ENCODE assay signal across 1 cellular context in the genomic region with DNA sequence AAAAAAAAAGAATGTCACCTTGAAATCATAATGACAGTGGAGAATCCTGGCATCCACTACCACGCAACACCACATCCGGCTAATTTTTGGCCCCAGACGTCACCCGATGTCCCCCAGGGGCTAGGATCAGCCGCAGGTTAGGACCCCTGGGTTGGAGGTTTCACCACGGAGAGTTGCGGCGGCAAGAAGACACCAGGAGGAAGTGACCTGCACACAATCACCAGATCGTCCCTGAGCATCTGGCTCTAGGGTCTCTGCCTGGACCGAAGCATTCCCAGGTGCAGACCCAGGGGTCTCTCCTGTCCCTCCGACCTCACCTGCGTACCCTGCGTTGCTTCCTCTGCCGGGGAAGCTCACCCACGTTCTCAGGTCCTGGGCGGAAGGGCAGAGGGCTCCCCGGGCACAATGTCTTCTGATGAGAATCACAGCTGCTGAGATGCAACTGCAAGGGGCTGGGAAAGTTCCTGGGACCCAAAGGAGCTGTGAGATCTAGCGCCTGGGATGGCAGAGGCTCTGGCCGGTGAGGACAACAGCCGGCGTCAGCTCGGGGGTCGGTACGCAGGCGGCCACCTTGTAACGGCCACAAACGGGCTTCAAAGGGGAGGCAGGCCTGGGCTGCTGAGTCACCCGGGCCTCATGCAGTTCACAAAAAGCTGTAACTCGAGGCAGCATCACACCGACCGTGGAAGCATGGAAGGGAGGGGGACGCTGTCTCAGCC.
TF ChIP-seq lines count a peak whose summit lies in the region.

No MANE protein-coding gene starts in this region.

TF ChIP-seq in H1, 55 proteins besides CTCF, POLR2A, EP300 and RAD21 (continued from another document):
- TF ChIP-seq CHD7 (IDR thresholded peaks at IDR 0.05; ENCODE audit: insufficient replicate concordance, low read length): no peak
- TF ChIP-seq, protein P1, sequence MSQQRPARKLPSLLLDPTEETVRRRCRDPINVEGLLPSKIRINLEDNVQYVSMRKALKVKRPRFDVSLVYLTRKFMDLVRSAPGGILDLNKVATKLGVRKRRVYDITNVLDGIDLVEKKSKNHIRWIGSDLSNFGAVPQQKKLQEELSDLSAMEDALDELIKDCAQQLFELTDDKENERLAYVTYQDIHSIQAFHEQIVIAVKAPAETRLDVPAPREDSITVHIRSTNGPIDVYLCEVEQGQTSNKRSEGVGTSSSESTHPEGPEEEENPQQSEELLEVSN (IDR thresholded peaks at IDR 0.05): peak; percentile 67
- TF ChIP-seq KDM1A (IDR thresholded peaks at IDR 0.05; ENCODE audit: borderline replicate concordance, low read length): no peak
- TF ChIP-seq MAX (IDR thresholded peaks at IDR 0.05): peak; percentile 89
- 0 out of 2 replicates have a peak, but pooled peaks have one; percentile 27 for TF ChIP-seq JUND (IDR thresholded peaks at IDR 0.05; ENCODE audit: low read length)
- no peak for TF ChIP-seq SIN3A (conservative IDR thresholded peaks at IDR 0.05 in 1 of 2, IDR thresholded peaks at IDR 0.05 in 1 of 2; ENCODE audit: low read depth in 1 of 2, low read length in 2 of 2)
- no peak for TF ChIP-seq CEBPB (IDR thresholded peaks at IDR 0.05; ENCODE audit: low read depth, low read length)
- peak; percentile 67; the same call in 1 of the 2 replicates for TF ChIP-seq MAFK (IDR thresholded peaks at IDR 0.05; ENCODE audit: low read depth, low read length)
- no peak for TF ChIP-seq GTF2F1 (IDR thresholded peaks at IDR 0.05; ENCODE audit: borderline replicate concordance, low read depth, low read length)
